In genomic region chr5:107365355-107366109, GRCh38 we compare ENCODE assay signal across 11 cellular contexts.
DNase-seq lines count a peak whose midpoint lies in the region; ATAC-seq and TF ChIP-seq lines count a peak whose summit lies in the region.
"Had no signal": no experiment of that assay in that cellular context is flagged by ENCODE, and none has a peak within 500 bp of the region (broad histone marks: within the 10 kb centered on the region; RNA-seq: fewer than 3 reads in every experiment).

No MANE protein-coding gene starts in this region.

- no peak overlapping the region for H3K27ac Mint-ChIP-seq in CD8-positive, alpha-beta T cell

- DNase-seq in CD8-positive, alpha-beta T cell, result no peak
- peak; percentile 58 for DNase-seq in NB4 (ENCODE audit: low read depth)
- peak; percentile 91 for DNase-seq in glomerular visceral epithelial cell (ENCODE audit: extremely low spot score)
- no peak for DNase-seq in anterior cingulate cortex (lab: John Stamatoyannopoulos, UW)
- DNase-seq in cerebellar nuclear complex (lab: John Stamatoyannopoulos, UW), result no peak
- no peak for DNase-seq in 8988T
- DNase-seq: naive B cell, NCI-H2171 treated with DMSO at 0.1 percent for 48 hours had no signal

- H3K9me3 Mint-ChIP-seq in CD8-positive, alpha-beta T cell, result no peaks in the 10 kb centered on the region
- H3K9me3 Mint-ChIP-seq: naive B cell had no signal

- H3K9me3 ChIP-seq in CD8-positive, alpha-beta T cell (ENCODE audit: low read length), result no peaks in the 10 kb centered on the region
- H3K9me3 ChIP-seq: vagina had no signal

- H3K36me3 ChIP-seq in CD8-positive, alpha-beta T cell (ENCODE audit: insufficient read depth, low read length), result no peaks in the 10 kb centered on the region
- H3K36me3 ChIP-seq: vagina had no signal

- peaks cover 11% of the 10 kb centered on the region for H3K4me1 Mint-ChIP-seq in CD8-positive, alpha-beta T cell (ENCODE audit: low read depth)

- peaks cover 3% of the 10 kb centered on the region for H3K27me3 Mint-ChIP-seq in CD8-positive, alpha-beta T cell (ENCODE audit: low read depth)

- intact Hi-C loops in CD8-positive, alpha-beta T cell (cut with DNase I, micrococcal nuclease), result no loop called here

- POLR2A ChIA-PET in CD8-positive, alpha-beta T cell (lab: Charles Lee), result no interaction called here

- H3K27ac ChIP-seq in CD8-positive, alpha-beta T cell (ENCODE audit: low read depth, low read length), result no peak overlapping the region
- H3K27ac ChIP-seq: vagina had no signal

- CTCF ChIA-PET in CD8-positive, alpha-beta T cell (lab: Charles Lee), result interaction anchor here (1.0 kb wide), 1 partner anchor 207 kb away, joined by 3 read pairs; no protein-coding TSS in a partner anchor

- no peaks in the 10 kb centered on the region for H3K27me3 ChIP-seq in CD8-positive, alpha-beta T cell (ENCODE audit: insufficient read depth, low read length)
- H3K27me3 ChIP-seq: vagina had no signal

- no peak for TF ChIP-seq CTCF in CD8-positive, alpha-beta T cell (IDR thresholded peaks at IDR 0.05)
- TF ChIP-seq CTCF in NB4 (IDR thresholded peaks at IDR 0.05; ENCODE audit: low read depth, low read length), result no peak

- TF ChIP-seq POLR2A in NB4 (IDR thresholded peaks at IDR 0.05; ENCODE audit: extremely low read depth, insufficient read length), result no peak

- H3K4me3 Mint-ChIP-seq in CD8-positive, alpha-beta T cell, result peak overlapping the region; percentile 4

- H3K4me1 ChIP-seq in CD8-positive, alpha-beta T cell (ENCODE audit: insufficient read depth, low read length), result peaks cover 3% of the 10 kb centered on the region

- no peaks in the 10 kb centered on the region for H3K36me3 Mint-ChIP-seq in CD8-positive, alpha-beta T cell
- H3K36me3 Mint-ChIP-seq: naive B cell had no signal

- ATAC-seq in CD8-positive, alpha-beta T cell, result no peak
- ATAC-seq in GM21717 (IDR thresholded peaks at IDR 0.05; ENCODE audit: unreplicated experiment), result peak; percentile 58
- ATAC-seq in HG03457 (IDR thresholded peaks at IDR 0.05; ENCODE audit: unreplicated experiment), result no peak

- no peak overlapping the region for H3K4me3 ChIP-seq in CD8-positive, alpha-beta T cell (ENCODE audit: low read depth, low read length)
- no peak overlapping the region for H3K4me3 ChIP-seq in NB4 (ENCODE audit: low read depth, low read length)
- H3K4me3 ChIP-seq: vagina had no signal

Comparison
In these comparisons a context has a peak if more than half of its experiments do, and no peak if none do; other contexts are left out.
1. DNase-seq: peak in NB4 (single experiment) and glomerular visceral epithelial cell (single experiment); none in CD8-positive, alpha-beta T cell (0 of 7), anterior cingulate cortex (0 of 58), cerebellar nuclear complex (0 of 2) and 8988T (single experiment).